In the genomic region with DNA sequence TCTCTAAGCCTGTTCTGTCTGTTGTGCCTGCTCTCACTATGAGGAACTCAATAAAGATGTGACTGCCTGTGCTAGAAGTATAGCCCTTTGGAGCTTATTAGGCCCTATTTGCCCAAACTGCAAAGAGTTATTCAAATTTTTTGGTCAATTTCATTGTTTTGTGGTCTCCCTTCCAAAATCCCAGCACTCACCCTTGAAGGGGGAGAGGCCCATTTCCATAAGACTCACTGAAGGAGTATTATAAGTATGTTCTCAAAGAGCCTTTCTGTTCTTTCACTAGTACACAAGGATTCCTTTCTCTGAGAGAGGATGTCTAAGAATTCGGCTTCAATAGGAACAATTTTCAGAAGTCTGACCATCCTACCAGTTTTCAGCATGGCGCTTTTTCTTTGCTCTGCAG, we compare ENCODE assay signal across 23 cellular contexts.
"Had no signal": no experiment of that assay in that cellular context is flagged by ENCODE, and none has a peak within 500 bp of the region (broad histone marks: within the 10 kb centered on the region; RNA-seq: fewer than 3 reads in every experiment).

No MANE protein-coding gene starts in this region.

- H3K27ac Mint-ChIP-seq: effector memory CD8-positive, alpha-beta T cell; mesothelial cell of epicardium; natural killer cell; stimulated activated memory B cell treated with anti-CD40 and anti-IgM and Interleukin-4, amounts not matched to agents 10 μg/mL and 1 μg/mL and 100 μg/mL, for 72 hours; stimulated activated naive CD8-positive, alpha-beta T cell treated with anti-CD3 and anti-CD28 coated beads, Interleukin-15, Interleukin-2, amounts not matched to agents 100 ng/mL and 50 ng/mL, for 24 hours had no signal

- H3K4me1 Mint-ChIP-seq: mesothelial cell of epicardium; natural killer cell; stimulated activated memory B cell treated with anti-CD40 and anti-IgM and Interleukin-4, amounts not matched to agents 10 μg/mL and 1 μg/mL and 100 μg/mL, for 72 hours had no signal

- H3K36me3 ChIP-seq: esophagus squamous epithelium, right lobe of liver, spleen, tibial nerve, upper lobe of right lung had no signal

- H3K27ac ChIP-seq: esophagus squamous epithelium, hepatocyte, parathyroid adenoma, psoas muscle, right lobe of liver, spleen, testis, tibial nerve, upper lobe of right lung had no signal

- DNase-seq: effector memory CD8-positive, alpha-beta T cell; esophagus squamous epithelium; foreskin fibroblast; head of caudate nucleus; kidney glomerular epithelial cell; mammary epithelial cell; natural killer cell; occipital lobe; psoas muscle; retina; right lobe of liver; spleen; stimulated activated CD4-positive, alpha-beta T cell treated with anti-CD3 and anti-CD28 coated beads, Interleukin-15, amount 100 ng/mL, for 24 hours; stimulated activated CD4-positive, alpha-beta T cell treated with anti-CD3 and anti-CD28 coated beads, Interleukin-1b, Interleukin-23, amount 100 ng/mL, for 48 hours; stimulated activated CD4-positive, alpha-beta T cell treated with anti-CD3 and anti-CD28 coated beads, Interleukin-4, amount 100 ng/mL, for 24 hours; testis; upper lobe of right lung had no signal

- H3K4me2 ChIP-seq: hepatocyte had no signal

- H3K79me2 ChIP-seq: hepatocyte, parathyroid adenoma had no signal

- H3K27me3 ChIP-seq: esophagus squamous epithelium, hepatocyte, right lobe of liver, spleen, testis, tibial nerve, upper lobe of right lung had no signal

- H3K4me3 Mint-ChIP-seq: effector memory CD8-positive, alpha-beta T cell; mesothelial cell of epicardium; natural killer cell; stimulated activated memory B cell treated with anti-CD40 and anti-IgM and Interleukin-4, amounts not matched to agents 10 μg/mL and 1 μg/mL and 100 μg/mL, for 72 hours; stimulated activated naive CD8-positive, alpha-beta T cell treated with anti-CD3 and anti-CD28 coated beads, Interleukin-15, Interleukin-2, amounts not matched to agents 100 ng/mL and 50 ng/mL, for 24 hours had no signal

- H3K27me3 Mint-ChIP-seq: effector memory CD8-positive, alpha-beta T cell; stimulated activated memory B cell treated with anti-CD40 and anti-IgM and Interleukin-4, amounts not matched to agents 10 μg/mL and 1 μg/mL and 100 μg/mL, for 72 hours; stimulated activated naive CD8-positive, alpha-beta T cell treated with anti-CD3 and anti-CD28 coated beads, Interleukin-15, Interleukin-2, amounts not matched to agents 100 ng/mL and 50 ng/mL, for 24 hours had no signal

- H3K4me3 ChIP-seq: esophagus squamous epithelium, hepatocyte, psoas muscle, right lobe of liver, spleen, testis, tibial nerve, upper lobe of right lung had no signal

- H3K4me1 ChIP-seq: esophagus squamous epithelium, parathyroid adenoma, psoas muscle, right lobe of liver, spleen, testis, tibial nerve, upper lobe of right lung had no signal

- H3K9me3 ChIP-seq: esophagus squamous epithelium, psoas muscle, right lobe of liver, testis, tibial nerve, upper lobe of right lung had no signal

- H2AFZ ChIP-seq: hepatocyte, parathyroid adenoma had no signal

- H3K36me3 Mint-ChIP-seq: mesothelial cell of epicardium; stimulated activated memory B cell treated with anti-CD40 and anti-IgM and Interleukin-4, amounts not matched to agents 10 μg/mL and 1 μg/mL and 100 μg/mL, for 72 hours had no signal
